ENCODE assay signal across 27 cellular contexts in genomic region chr19:29248332-29248844, GRCh38.
"Had no signal": no experiment of that assay in that cellular context is flagged by ENCODE, and none has a peak within 500 bp of the region (broad histone marks: within the 10 kb centered on the region; RNA-seq: fewer than 3 reads in every experiment).

No MANE protein-coding gene starts in this region.

- H3K4me1 ChIP-seq: adrenal gland, body of pancreas, left lung, neural progenitor cell, thyroid gland, upper lobe of left lung, vagina had no signal

- H3K27me3 ChIP-seq: adrenal gland, cardiac muscle cell, neural progenitor cell, thyroid gland, upper lobe of left lung, vagina had no signal

- H3K4me3 ChIP-seq: adrenal gland, body of pancreas, cardiac muscle cell, heart left ventricle, left lung, lower lobe of right lung, neural progenitor cell, stomach, thyroid gland, upper lobe of left lung, vagina had no signal

- H3K9me3 Mint-ChIP-seq: natural killer cell, neural progenitor cell had no signal

- H3K4me3 Mint-ChIP-seq: activated naive CD8-positive, alpha-beta T cell; natural killer cell; stimulated activated naive B cell treated with anti-CD40 and anti-IgM and Interleukin-4, amounts not matched to agents 10 μg/mL and 1 μg/mL and 100 μg/mL, for 72 hours had no signal

- H3K4me1 Mint-ChIP-seq: natural killer cell; stimulated activated naive B cell treated with anti-CD40 and anti-IgM and Interleukin-4, amounts not matched to agents 10 μg/mL and 1 μg/mL and 100 μg/mL, for 72 hours had no signal

- DNase-seq: activated CD4-positive, alpha-beta T cell treated with anti-CD3 and anti-CD28 coated beads for 4 hours; activated CD4-positive, alpha-beta T cell treated with anti-CD3 and anti-CD28 coated beads, Interleukin-2, amount 50 U/mL, for 4 hours; activated CD8-positive, alpha-beta memory T cell treated with anti-CD3 and anti-CD28 coated beads for 24 hours; activated effector memory CD4-positive, alpha-beta T cell treated with Interleukin-2 at 50 U/mL for 16 hours; activated naive CD4-positive, alpha-beta T cell treated with Interleukin-2 at 50 U/mL for 16 hours; aorta; body of pancreas; foreskin fibroblast; left lung; lower lobe of right lung; mesenchymal stem cell; natural killer cell; small intestine; stimulated activated CD4-positive, alpha-beta T cell treated with anti-CD3 and anti-CD28 coated beads, Interleukin-1b, Interleukin-23, amount 100 ng/mL, for 48 hours; stimulated activated CD4-positive, alpha-beta T cell treated with anti-CD3 and anti-CD28 coated beads, Interleukin-4, amount 100 ng/mL, for 4 hours; stimulated activated naive B cell treated with anti-CD40 and anti-IgM and Interleukin-4, amounts not matched to agents 10 μg/mL and 1 μg/mL and 100 μg/mL, for 72 hours; stomach; thyroid gland had no signal

- H3K9me3 ChIP-seq: adrenal gland, body of pancreas, heart left ventricle, left lung, lower lobe of right lung, stomach, thyroid gland, upper lobe of left lung, vagina had no signal

- ATAC-seq: body of pancreas; esophagus mucosa; left lung; lower lobe of right lung; natural killer cell; sciatic nerve; stimulated activated naive B cell treated with anti-CD40 and anti-IgM and Interleukin-4, amounts not matched to agents 10 μg/mL and 1 μg/mL and 100 μg/mL, for 72 hours had no signal

- H3K9ac ChIP-seq: neural progenitor cell had no signal

- H3K36me3 Mint-ChIP-seq: activated naive CD8-positive, alpha-beta T cell; natural killer cell; neural progenitor cell; stimulated activated naive B cell treated with anti-CD40 and anti-IgM and Interleukin-4, amounts not matched to agents 10 μg/mL and 1 μg/mL and 100 μg/mL, for 72 hours had no signal

- H3K36me3 ChIP-seq: adrenal gland, cardiac muscle cell, heart left ventricle, left lung, lower lobe of right lung, neural progenitor cell, stomach, thyroid gland, upper lobe of left lung, vagina had no signal

- H3K27ac Mint-ChIP-seq: activated naive CD8-positive, alpha-beta T cell; natural killer cell; stimulated activated naive B cell treated with anti-CD40 and anti-IgM and Interleukin-4, amounts not matched to agents 10 μg/mL and 1 μg/mL and 100 μg/mL, for 72 hours had no signal

- H3K27ac ChIP-seq: adrenal gland, body of pancreas, cardiac muscle cell, heart left ventricle, left lung, lower lobe of right lung, neural progenitor cell, stomach, thyroid gland, upper lobe of left lung, vagina had no signal
